ENCODE assay signal across 34 cellular contexts in the genomic region with DNA sequence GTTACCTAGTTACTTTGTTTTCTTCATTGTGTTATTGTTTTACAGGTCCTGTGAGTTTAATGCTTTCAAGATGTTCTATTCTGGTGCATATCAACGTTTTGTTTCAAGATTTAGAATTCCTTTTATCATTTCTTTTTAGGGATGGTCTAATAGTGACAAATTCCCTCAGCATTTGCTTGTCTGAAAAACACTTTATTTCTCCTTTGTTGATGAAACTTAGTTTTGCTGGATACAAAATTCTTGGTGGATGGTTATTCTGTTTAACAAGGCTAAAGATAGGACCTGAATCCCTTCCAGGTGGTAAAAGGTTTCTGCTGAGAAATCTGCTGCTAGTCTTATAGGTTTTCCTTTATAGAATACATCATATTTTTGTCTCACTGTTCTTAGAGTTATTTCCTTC.
"Had no signal": no experiment of that assay in that cellular context is flagged by ENCODE, and none has a peak within 500 bp of the region (broad histone marks: within the 10 kb centered on the region; RNA-seq: fewer than 3 reads in every experiment).

No MANE protein-coding gene starts in this region.

- H3K36me3 ChIP-seq: adrenal gland, ascending aorta, brain microvascular endothelial cell, breast epithelium, cardiac muscle cell had no signal

- ATAC-seq: activated naive CD4-positive, alpha-beta T cell treated with anti-CD3 and anti-CD28 coated beads, Interleukin-2, amount 50 U/mL, for 72 hours; activated naive CD8-positive, alpha-beta T cell treated with anti-CD3 and anti-CD28 coated beads, Interleukin-2, amount 50 U/mL, for 24 hours; activated T-cell treated with anti-CD3 and anti-CD28 coated beads, Interleukin-2, amount 50 U/mL, for 4 hours; activated T-cell treated with anti-CD3 and anti-CD28 coated beads, Interleukin-2, amount 50 U/mL, for 72 hours; activated T-helper 17 cell treated with anti-CD3 and anti-CD28 coated beads, Interleukin-2, amount 50 U/mL, for 72 hours; body of pancreas had no signal

- DNase-seq: activated effector memory CD4-positive, alpha-beta T cell treated with anti-CD3 and anti-CD28 coated beads, Interleukin-2, amount 50 U/mL, for 16 hours; activated effector memory CD4-positive, alpha-beta T cell treated with Interleukin-2 at 50 U/mL for 16 hours; activated gamma-delta T cell; activated gamma-delta T cell treated with Interleukin-2 at 50 U/mL for 16 hours; activated naive CD4-positive, alpha-beta T cell; activated naive CD4-positive, alpha-beta T cell treated with anti-CD3 and anti-CD28 coated beads for 36 hours; activated naive CD4-positive, alpha-beta T cell treated with anti-CD3 and anti-CD28 coated beads, Interleukin-2, amount 10 ng/mL, durations not matched to agents 7 days and 5 days; activated naive CD4-positive, alpha-beta T cell treated with anti-CD3 and anti-CD28 coated beads, Interleukin-2, amount 50 U/mL, for 16 hours; activated naive CD4-positive, alpha-beta T cell treated with Interleukin-2 at 50 U/mL for 16 hours; activated naive CD8-positive, alpha-beta T cell treated with anti-CD3 and anti-CD28 coated beads for 36 hours; activated naive CD8-positive, alpha-beta T cell treated with anti-CD3 and anti-CD28 coated beads, Interleukin-2, amount 10 ng/mL, durations not matched to agents 7 days and 5 days; activated naive CD8-positive, alpha-beta T cell treated with anti-CD3 and anti-CD28 coated beads, Interleukin-2, amount 50 U/mL, for 24 hours; activated T-cell treated with anti-CD3 and anti-CD28 coated beads, Interleukin-2, amount 50 U/mL, for 1 hour; activated T-cell treated with anti-CD3 and anti-CD28 coated beads, Interleukin-2, amount 50 U/mL, for 24 hours; activated T-cell treated with anti-CD3 and anti-CD28 coated beads, Interleukin-2, amount 50 U/mL, for 4 hours; activated T-cell treated with anti-CD3 and anti-CD28 coated beads, Interleukin-2, amount 50 U/mL, for 48 hours; activated T-cell treated with anti-CD3 and anti-CD28 coated beads, Interleukin-2, amount 50 U/mL, for 72 hours; adrenal gland; amniotic stem cell; amygdala; anterior cingulate cortex; aorta; body of pancreas; brain microvascular endothelial cell; caudate nucleus; central memory CD4-positive, alpha-beta T cell; cerebellar nuclear complex had no signal

- H3K9me3 ChIP-seq: body of pancreas had no signal

- FAIRE-seq: astrocyte, bronchial epithelial cell had no signal

- H3K27me3 ChIP-seq: adrenal gland, ascending aorta, body of pancreas, brain microvascular endothelial cell, breast epithelium, cardiac muscle cell had no signal

- H3K27ac ChIP-seq: adrenal gland, ascending aorta, body of pancreas, brain microvascular endothelial cell, breast epithelium, cardiac muscle cell had no signal

- H3K4me1 ChIP-seq: adrenal gland, ascending aorta, body of pancreas, breast epithelium had no signal

- H3K4me3 ChIP-seq: adrenal gland, ascending aorta, body of pancreas, breast epithelium, cardiac muscle cell had no signal
